Comparison of ENCODE assay signal across 13 cellular contexts in genomic region chr11:17171342-17171741, GRCh38. TPM values are rescaled to one million over a fixed set of nuclear protein-coding genes. Genes with fewer than 3 reads are reported as not detected.
DNase-seq lines count a peak whose midpoint lies in the region; ATAC-seq, FAIRE-seq and TF ChIP-seq lines count a peak whose summit lies in the region.
"Had no signal": no experiment of that assay in that cellular context is flagged by ENCODE, and none has a peak within 500 bp of the region (broad histone marks: within the 10 kb centered on the region; RNA-seq: fewer than 3 reads in every experiment).

No MANE protein-coding gene starts in this region.

- H3K27ac ChIP-seq in H1 (ENCODE audit: low read depth, low read length) (no peak overlapping the region), mesendoderm (ENCODE audit: low read depth, low read length) (no peak overlapping the region)

- no peak overlapping the region for H3K18ac ChIP-seq in H1 (ENCODE audit: extremely low read depth, low read length)
- H3K18ac ChIP-seq in mesendoderm (ENCODE audit: low read length) = no peak overlapping the region

- H3K4me3 ChIP-seq in AG09309 (ENCODE audit: control insufficient read depth, low read depth, low read length) (no peak overlapping the region), H1 (ENCODE audit: extremely low read depth in 1 of 4, insufficient read depth in 2 of 4, low read depth in 3 of 4, low read length in 4 of 4) (no peak overlapping the region), mesendoderm (ENCODE audit: low read length) (no peak overlapping the region)

- no peak overlapping the region for H2BK12ac ChIP-seq in H1 (ENCODE audit: low read depth, low read length)

- H2BK5ac ChIP-seq in H1 (ENCODE audit: low read depth, low read length) (no peak overlapping the region), mesendoderm (ENCODE audit: low read length) (no peak overlapping the region)

- H3K56ac ChIP-seq in H1 (replicated peaks; ENCODE audit: insufficient read length, low read depth, low read length) = no peak overlapping the region
- no peak overlapping the region for H3K56ac ChIP-seq in mesendoderm (ENCODE audit: low read length)

- H2BK15ac ChIP-seq in H1 (ENCODE audit: low read length) = no peak overlapping the region
- no peak overlapping the region for H2BK15ac ChIP-seq in mesendoderm (replicated peaks; ENCODE audit: low read depth)

- TF ChIP-seq CTCF in AG09309 (IDR thresholded peaks at IDR 0.05; ENCODE audit: control insufficient read depth, insufficient read depth, low read depth, low read length, missing control alignments) = no peak
- no peak for TF ChIP-seq CTCF in H1 (IDR thresholded peaks at IDR 0.05; ENCODE audit: control extremely low read depth in 1 of 3, insufficient read depth in 1 of 3, low read depth in 1 of 3, low read length in 3 of 3)

- no peak for TF ChIP-seq EP300 in H1 (IDR thresholded peaks at IDR 0.05; ENCODE audit: borderline replicate concordance in 1 of 2, low read depth in 2 of 2, low read length in 2 of 2)

- H2AK5ac ChIP-seq in H1 (ENCODE audit: low read depth, low read length) (no peak overlapping the region), mesendoderm (ENCODE audit: low read length) (no peak overlapping the region)

- H3K79me2 ChIP-seq in H1 (ENCODE audit: control insufficient read depth in 1 of 2, insufficient read depth in 2 of 2, low read length in 2 of 2) (peaks cover 0 to 84% of the 10 kb centered on the region in 2 experiments; a peak in 2 of 4 replicates), mesendoderm (ENCODE audit: control insufficient read depth, insufficient read depth, low read length) (peaks cover 19% of the 10 kb centered on the region)

- no peak for FAIRE-seq in H1 (lab: Jason Lieb, UNC)
- FAIRE-seq: islet of Langerhans had no signal

- H3K23ac ChIP-seq in H1 (ENCODE audit: insufficient read length) (no peak overlapping the region), mesendoderm (ENCODE audit: low read length) (no peak overlapping the region)

- no peak for TF ChIP-seq POLR2A in H1 (IDR thresholded peaks at IDR 0.05; ENCODE audit: control extremely low read depth in 1 of 2, low read depth in 2 of 2, low read length in 2 of 2)

- H3K4me2 ChIP-seq in H1 (ENCODE audit: insufficient read depth in 1 of 2, low read depth in 2 of 2, low read length in 2 of 2) (no peak overlapping the region), mesendoderm (ENCODE audit: low read length) (no peak overlapping the region)

- no peak overlapping the region for H3K14ac ChIP-seq in H1 (ENCODE audit: insufficient read length)

- H4K5ac ChIP-seq in H1 (ENCODE audit: insufficient read length, low read depth, low read length) (no peak overlapping the region), mesendoderm (ENCODE audit: low read length) (no peak overlapping the region)

- H3K36me3 ChIP-seq in H1 (ENCODE audit: control insufficient read depth in 2 of 4, insufficient read depth in 4 of 4, low read length in 3 of 4) (peaks cover 6 to 17% (median 13%) of the 10 kb centered on the region in 4 experiments), mesendoderm (ENCODE audit: control insufficient read depth, insufficient read depth, low read length) (peaks cover 2% of the 10 kb centered on the region)

- CTCF ChIA-PET in H1 (lab: Charles Lee; ENCODE audit: partially characterized antibody) = interaction anchor here (1.0 kb wide), 1 partner anchor 58 kb away, joined by 3 read pairs; no protein-coding TSS in a partner anchor

- H2AFZ ChIP-seq in H1 (ENCODE audit: low read length) = no peak overlapping the region

- 81% methylated on average over 2 of the region's 2 CpGs; no CpG with 5 or more reads in 1 of the 2 experiments for WGBS in H1 (ENCODE audit: extremely low coverage in 1 of 2, insufficient coverage in 1 of 2, insufficient read length in 1 of 2, insufficient replicate concordance in 2 of 2, low coverage in 1 of 2, low lambda C conversion rate in 2 of 2, missing lambda C conversion rate in 1 of 2), 2 experiments
- WGBS in mesendoderm (ENCODE audit: extremely low coverage, insufficient coverage, low lambda C conversion rate) = no CpG with 5 or more reads among the region's 2 CpGs

- no peak overlapping the region for H2BK20ac ChIP-seq in H1 (ENCODE audit: low read length)

- no peak overlapping the region for H3K9ac ChIP-seq in H1 (replicated peaks in 1 of 4; ENCODE audit: extremely low read depth in 1 of 4, low read depth in 3 of 4, low read length in 3 of 4)
- no peak overlapping the region for H3K9ac ChIP-seq in mesendoderm (ENCODE audit: low read length)

- H3K79me1 ChIP-seq in H1 (ENCODE audit: low read depth, low read length) = no peaks in the 10 kb centered on the region; the same call in 1 of the 2 replicates
- peaks cover 9% of the 10 kb centered on the region for H3K79me1 ChIP-seq in mesendoderm (ENCODE audit: low read length)

- H3K4me1 ChIP-seq in H1 (replicated peaks in 1 of 4; ENCODE audit: control insufficient read depth in 3 of 4, insufficient read depth in 4 of 4, low read length in 3 of 4) = peaks cover 0 to 3% (median 0%) of the 10 kb centered on the region in 4 experiments; a peak in 1 of 7 replicates
- H3K4me1 ChIP-seq in mesendoderm (ENCODE audit: control insufficient read depth, low read depth, low read length) = peaks cover 3% of the 10 kb centered on the region

- H3K9me3 ChIP-seq in H1 (ENCODE audit: insufficient read depth in 2 of 2, low read depth in 1 of 2, low read length in 1 of 2) = no peaks in the 10 kb centered on the region

- no peak for ATAC-seq in HG03442 (IDR thresholded peaks at IDR 0.05; ENCODE audit: unreplicated experiment)
- ATAC-seq: stimulated activated memory B cell treated with anti-CD40 and anti-IgM and Interleukin-4, amounts not matched to agents 10 μg/mL and 1 μg/mL and 100 μg/mL, for 72 hours had no signal

- H3K4ac ChIP-seq in H1 (replicated peaks; ENCODE audit: insufficient read length, low read depth, low read length) (no peak overlapping the region), mesendoderm (ENCODE audit: low read depth, low read length) (no peak overlapping the region)

- H4K8ac ChIP-seq in H1 (ENCODE audit: extremely low read depth, insufficient read depth, low read length) (no peak overlapping the region), mesendoderm (ENCODE audit: low read depth, low read length) (no peak overlapping the region)

- peak; percentile 11 for DNase-seq in AG09309 (ENCODE audit: low read depth)
- peak; percentile 60 for DNase-seq in M059J (ENCODE audit: low read depth)
- DNase-seq in H1 (ENCODE audit: low read depth in 1 of 2, low spot score in 2 of 2) = no peak
- DNase-seq in mesendoderm = peak; percentile 47
- DNase-seq in SIG-M5 (lab: John Stamatoyannopoulos, UW) = no peak
- DNase-seq in DMS 273 treated with DMSO at 0.1 percent for 48 hours (lab: John Stamatoyannopoulos, UW) = no peak
- DNase-seq in NCI-H526 treated with DMSO at 0.1 percent for 48 hours (lab: John Stamatoyannopoulos, UW) = no peak
- DNase-seq: activated gamma-delta T cell treated with Interleukin-2 at 50 U/mL for 16 hours; CD4-positive, alpha-beta T cell; stimulated activated CD4-positive, alpha-beta T cell treated with anti-CD3 and anti-CD28 coated beads, Interleukin-4, amount 100 ng/mL, for 1 hour had no signal

- POLR2A ChIA-PET in H1 (lab: Charles Lee; ENCODE audit: partially characterized antibody) = interaction anchor here (2.2 kb wide), 1 partner anchor 94 kb away, joined by 7 read pairs; the partner anchor contains the start of gene RPS13

- H2BK120ac ChIP-seq in H1 (replicated peaks; ENCODE audit: low read depth, low read length) = no peak overlapping the region
- H2BK120ac ChIP-seq in mesendoderm (ENCODE audit: low read depth, low read length) = no peak overlapping the region

- H3K23me2 ChIP-seq in H1 (ENCODE audit: low read depth, low read length) = no peaks in the 10 kb centered on the region

- no peak overlapping the region for H4K91ac ChIP-seq in H1 (replicated peaks; ENCODE audit: insufficient read length, low read length)

- H3K27me3 ChIP-seq in H1 (replicated peaks in 1 of 4; ENCODE audit: control insufficient read depth in 3 of 4, extremely low read depth in 1 of 4, insufficient read depth in 3 of 4, low read length in 3 of 4) (no peaks in the 10 kb centered on the region), mesendoderm (ENCODE audit: insufficient read depth, low read length, poor library complexity) (no peaks in the 10 kb centered on the region)

- peaks cover 2 to 6% of the 10 kb centered on the region in 2 experiments for H4K20me1 ChIP-seq in H1 (replicated peaks in 1 of 2; ENCODE audit: control insufficient read depth in 1 of 2, insufficient read depth in 2 of 2, low read length in 2 of 2)

- no peak for TF ChIP-seq RAD21 in H1 (IDR thresholded peaks at IDR 0.05 in 1 of 2, conservative IDR thresholded peaks at IDR 0.05 in 1 of 2; ENCODE audit: low read depth in 2 of 2, low read length in 2 of 2)

TF ChIP-seq in H1, 55 proteins besides CTCF, POLR2A, EP300 and RAD21:
- TF ChIP-seq SIN3A (conservative IDR thresholded peaks at IDR 0.05 in 1 of 2, IDR thresholded peaks at IDR 0.05 in 1 of 2; ENCODE audit: low read depth in 1 of 2, low read length in 2 of 2) = no peak
- TF ChIP-seq FOSL1 (IDR thresholded peaks at IDR 0.05; ENCODE audit: insufficient read depth, low read depth, low read length) = no peak
- TF ChIP-seq CEBPB (IDR thresholded peaks at IDR 0.05; ENCODE audit: low read depth, low read length) = peak; percentile 42; the same call in 1 of the 2 replicates
- no peak for TF ChIP-seq KDM1A (IDR thresholded peaks at IDR 0.05; ENCODE audit: borderline replicate concordance, low read length)
- TF ChIP-seq TEAD4 (IDR thresholded peaks at IDR 0.05; ENCODE audit: low read depth, low read length) = peak; percentile 84

RNA-seq across cellular contexts. Expression of gene PIK3C2A, which starts 36.4 kb away (rescaled TPM):
- total RNA-seq in M059J (2014; rRNA removed; shearing (Covaris generic)) = 23.3 and 29.8 TPM in 2 replicates
- 117 and 127 TPM in 2 replicates for total RNA-seq in H1 (2021; fragmentation: NEBNext Ultra II Directional; extraction: Animal tissue kit (Norgen Biotek cat#: 25700))
- 11.8 and 20.1 TPM in 2 replicates for polyA plus RNA-seq in H1 (2011; rRNA removed)
- 26.5 TPM for polyA plus RNA-seq in H1 (2011; cell fraction: cytosol; rRNA removed)
- polyA plus RNA-seq in H1 (2011; cell fraction: nucleus; rRNA removed) = 11.5 TPM
- 16.7 to 54.4 TPM (median 25.8 TPM) in 4 replicates for polyA plus RNA-seq in H1 (2012, experiment 1 of 2)
- polyA plus RNA-seq in H1 (2012, experiment 2 of 2) = 1.3 TPM
- polyA plus RNA-seq in H1 (2013, experiment 1 of 2) = 46.7 TPM
- 44.0 TPM for polyA plus RNA-seq in H1 (2013, experiment 2 of 2)
- 56.4 and 84.7 TPM in 2 replicates for polyA minus RNA-seq in H1 (2011; rRNA and poly(A)+ RNA removed)
- 36.6 TPM for polyA minus RNA-seq in H1 (2011; cell fraction: cytosol; rRNA and poly(A)+ RNA removed)
- 89.3 TPM for polyA minus RNA-seq in H1 (2011; cell fraction: nucleus; rRNA and poly(A)+ RNA removed)
- polyA plus RNA-seq in mesendoderm (2013, experiment 1 of 2) = 55.7 TPM
- polyA plus RNA-seq in mesendoderm (2013, experiment 2 of 2) = 55.7 TPM

Comparison
In these comparisons a context has a peak if more than half of its experiments do, and no peak if none do; other contexts are left out.
1. DNase-seq: peak in AG09309 (single experiment), M059J (single experiment) and mesendoderm (single experiment); none in H1 (0 of 2), SIG-M5 (single experiment), DMS 273 treated with DMSO at 0.1 percent for 48 hours (single experiment) and NCI-H526 treated with DMSO at 0.1 percent for 48 hours (single experiment).